ENCODE assay signal across 1 cellular context in genomic region chr19:56312787-56313343, GRCh38.
A peak's percentile ranks its signal among the peaks of the same experiment; 100 is the strongest.
TF ChIP-seq lines count a peak whose summit lies in the region.

No MANE protein-coding gene starts in this region.

TF ChIP-seq in K562, 482 proteins besides CTCF, POLR2A, EP300 and RAD21:
- TF ChIP-seq ZNF77 (CRISPR knock-in tag; IDR thresholded peaks at IDR 0.05) = no peak
- peak; percentile 47 for TF ChIP-seq MEIS2 (IDR thresholded peaks at IDR 0.05; ENCODE audit: partially characterized antibody)
- TF ChIP-seq ZNF766 (CRISPR knock-in tag; conservative IDR thresholded peaks at IDR 0.05) = peak; percentile 56; the same call in 1 of the 2 replicates
- peak in 1 of 2 experiments; percentile 54; a peak in 1 of 4 replicates for TF ChIP-seq TRIM24 (IDR thresholded peaks at IDR 0.05)
- TF ChIP-seq NR2C1 (IDR thresholded peaks at IDR 0.05) = no peak
- TF ChIP-seq NR2C1 (tag; IDR thresholded peaks at IDR 0.05) = 0 out of 2 replicates have a peak, but pooled peaks have one; percentile 12
- TF ChIP-seq TBP (optimal IDR thresholded peaks at IDR 0.05; ENCODE audit: low read depth, low read length) = no peak
- TF ChIP-seq TCF7L2 (IDR thresholded peaks at IDR 0.05; ENCODE audit: low read depth, low read length) = no peak
- peak; percentile 3; the same call in 1 of the 2 replicates for TF ChIP-seq CBFA2T3 (IDR thresholded peaks at IDR 0.05)
- no peak for TF ChIP-seq NRF1 (conservative IDR thresholded peaks at IDR 0.05 in 1 of 2, IDR thresholded peaks at IDR 0.05 in 1 of 2)
- no peak for TF ChIP-seq ZNF239 (CRISPR knock-in tag; IDR thresholded peaks at IDR 0.05)
- no peak for TF ChIP-seq SIRT6 (IDR thresholded peaks at IDR 0.05; ENCODE audit: low read depth, low read length)
- no peak for TF ChIP-seq HOMEZ (CRISPR knock-in tag; IDR thresholded peaks at IDR 0.05)
- no peak for TF ChIP-seq SNRNP70 (optimal IDR thresholded peaks at IDR 0.05; ENCODE audit: low read depth, low read length)
- TF ChIP-seq MNT (conservative IDR thresholded peaks at IDR 0.05) = 0 out of 4 replicates have a peak, but pooled peaks of 1 of the 2 experiments have one; percentile 26
- TF ChIP-seq ZBTB33 (CRISPR knock-in tag; IDR thresholded peaks at IDR 0.05) = peak; percentile 56; the same call in 1 of the 2 replicates
- no peak for TF ChIP-seq BCLAF1 (IDR thresholded peaks at IDR 0.05; ENCODE audit: borderline replicate concordance in 1 of 2, control insufficient read depth in 1 of 2, low read depth in 2 of 2, low read length in 1 of 2)
